ENCODE assay signal across 1 cellular context in genomic region chr22:21858025-21858764, GRCh38.
TF ChIP-seq lines count a peak whose summit lies in the region.

No MANE protein-coding gene starts in this region.

TF ChIP-seq in IMR-90, 13 proteins besides CTCF, POLR2A, EP300 and RAD21:
- TF ChIP-seq USF2 (IDR thresholded peaks at IDR 0.05; ENCODE audit: low read depth, low read length) (no peak), CEBPB (IDR thresholded peaks at IDR 0.05; ENCODE audit: low read depth, low read length) (no peak), FOS (IDR thresholded peaks at IDR 0.05; ENCODE audit: low read depth, low read length) (no peak), RCOR1 (IDR thresholded peaks at IDR 0.05; ENCODE audit: insufficient replicate concordance, low read length) (no peak), ELK1 (IDR thresholded peaks at IDR 0.05; ENCODE audit: borderline replicate concordance, low read depth, low read length) (no peak), MAZ (IDR thresholded peaks at IDR 0.05; ENCODE audit: borderline replicate concordance, low read depth, low read length) (no peak)
